8 cellular contexts compared by ENCODE assay signal in genomic region chr12:101939856-101940265, GRCh38.
DNase-seq lines count a peak whose midpoint lies in the region; ATAC-seq and TF ChIP-seq lines count a peak whose summit lies in the region.

No MANE protein-coding gene starts in this region.

- H3K27ac ChIP-seq in SJCRH30, result no peak overlapping the region
- peak overlapping the region in 6 of 10 donors; percentile 32 to 83 (median 62) for H3K27ac ChIP-seq in heart right ventricle

- no peak overlapping the region for H3K27ac Mint-ChIP-seq in activated naive CD4-positive, alpha-beta T cell treated with anti-CD3 and anti-CD28 coated beads, Interleukin-2, amount 50 U/mL, for 72 hours

- intact Hi-C loops in heart right ventricle (cut with DNase I), result loop anchor here in 9 of 10 donors (5.0 to 10.0 kb wide), 5 partner anchors 542 to 875 kb away; partner anchors contain the start of gene IGF1 (in 8 of the 9)

- WGBS in heart right ventricle, 2 donors, result 5 to 6% methylated on average over 3 of the region's 3 CpGs

- H3K36me3 Mint-ChIP-seq in activated naive CD4-positive, alpha-beta T cell treated with anti-CD3 and anti-CD28 coated beads, Interleukin-2, amount 50 U/mL, for 72 hours, result no peaks in the 10 kb centered on the region

- no peaks in the 10 kb centered on the region for H3K27me3 ChIP-seq in SJCRH30
- H3K27me3 ChIP-seq in heart right ventricle, result no peaks in the 10 kb centered on the region

- ATAC-seq in activated CD4-positive, CD25-positive, alpha-beta regulatory T cell treated with anti-CD3 and anti-CD28 coated beads, Interleukin-2, amount 50 U/mL, for 24 hours, result no peak
- ATAC-seq in activated naive CD4-positive, alpha-beta T cell treated with anti-CD3 and anti-CD28 coated beads, Interleukin-2, amount 50 U/mL, for 72 hours, result peak; percentile 37 to 45
- ATAC-seq in heart right ventricle (peak in 5 of 8 donors; percentile 31 to 52 (median 46)), HG03460 (IDR thresholded peaks at IDR 0.05; ENCODE audit: unreplicated experiment) (no peak)

- H3K4me3 ChIP-seq in SJCRH30 (no peak overlapping the region), heart right ventricle (no peak overlapping the region), retinal pigment epithelial cell (ENCODE audit: low read length) (no peak overlapping the region)

- TF ChIP-seq CTCF in heart right ventricle (IDR thresholded peaks at IDR 0.05) (peak in 8 of 9 donors; percentile 58 to 80 (median 70)), retinal pigment epithelial cell (conservative IDR thresholded peaks at IDR 0.05; ENCODE audit: low read depth, low read length) (peak; percentile 85)

- H3K4me1 ChIP-seq in SJCRH30 (peaks cover 5% of the 10 kb centered on the region; the same call in 1 of the 2 replicates), heart right ventricle (peaks cover 0 to 39% (median 3%) of the 10 kb centered on the region in 9 donors)

- H3K9me3 ChIP-seq in SJCRH30 (replicated peaks), result no peaks in the 10 kb centered on the region
- H3K9me3 ChIP-seq in heart right ventricle, result no peaks in the 10 kb centered on the region

- H3K9me3 Mint-ChIP-seq in activated naive CD4-positive, alpha-beta T cell treated with anti-CD3 and anti-CD28 coated beads, Interleukin-2, amount 50 U/mL, for 72 hours, result no peaks in the 10 kb centered on the region

- peak; percentile 20 for DNase-seq in activated CD4-positive, CD25-positive, alpha-beta regulatory T cell treated with anti-CD3 and anti-CD28 coated beads, Interleukin-2, amount 50 U/mL, for 16 hours (ENCODE audit: low read depth, low spot score)
- DNase-seq in LoVo (ENCODE audit: low spot score) (peak; percentile 74), SJCRH30 (peak; percentile 35 to 73), heart right ventricle (peak in 1 of 2 donors; percentile 50), retinal pigment epithelial cell (ENCODE audit: low read depth) (no peak)
- peak in 1 of 2 donors; percentile 57 for DNase-seq in activated naive CD4-positive, alpha-beta T cell treated with anti-CD3 and anti-CD28 coated beads, Interleukin-2, amount 50 U/mL, for 72 hours (ENCODE audit: low spot score in 2 of 2)

- H3K36me3 ChIP-seq in SJCRH30 (no peaks in the 10 kb centered on the region), heart right ventricle (no peaks in the 10 kb centered on the region)

Comparison
In these comparisons a context has a peak if more than half of its experiments do, and no peak if none do; other contexts are left out.
1. ATAC-seq: peak in activated naive CD4-positive, alpha-beta T cell treated with anti-CD3 and anti-CD28 coated beads, Interleukin-2, amount 50 U/mL, for 72 hours (2 of 2) and heart right ventricle (5 of 8); none in activated CD4-positive, CD25-positive, alpha-beta regulatory T cell treated with anti-CD3 and anti-CD28 coated beads, Interleukin-2, amount 50 U/mL, for 24 hours (0 of 2) and HG03460 (single experiment).